ENCODE assay signal across 25 cellular contexts in genomic region chr1:87689487-87689886, GRCh38.
"Had no signal": no experiment of that assay in that cellular context is flagged by ENCODE, and none has a peak within 500 bp of the region (broad histone marks: within the 10 kb centered on the region; RNA-seq: fewer than 3 reads in every experiment).

No MANE protein-coding gene starts in this region.

- DNase-seq: cortex of kidney; effector memory CD8-positive, alpha-beta T cell; erythroblast; esophagus squamous epithelium; foreskin melanocyte; glutamatergic neuron; kidney; left lung; mesenchymal stem cell; naive thymus-derived CD4-positive, alpha-beta T cell; nucleus accumbens; right cardiac atrium; stimulated activated CD4-positive, alpha-beta T cell treated with anti-CD3 and anti-CD28 coated beads, Interleukin-12 subunit alpha, Interleukin-12 subunit beta, amount 100 ng/mL, for 4 hours; stimulated activated CD4-positive, alpha-beta T cell treated with anti-CD3 and anti-CD28 coated beads, Interleukin-1b, Interleukin-23, amount 100 ng/mL, for 48 hours; stimulated activated CD4-positive, alpha-beta T cell treated with anti-CD3 and anti-CD28 coated beads, Interleukin-4, amount 100 ng/mL, for 24 hours; stimulated activated naive CD4-positive, alpha-beta T cell treated with Interleukin-2 at 50 U/mL for 16 hours; substantia nigra; testis; tibial artery had no signal

- H3K27me3 Mint-ChIP-seq: type B pancreatic cell had no signal

- H3K27ac Mint-ChIP-seq: effector memory CD8-positive, alpha-beta T cell; mesothelial cell of epicardium; naive thymus-derived CD4-positive, alpha-beta T cell; nephron; stimulated activated effector memory CD8-positive, alpha-beta T cell treated with anti-CD3 and anti-CD28 coated beads, Interleukin-12 subunit alpha, Interleukin-12 subunit beta, amount 100 ng/mL, for 72 hours; type B pancreatic cell had no signal

- H3K36me3 Mint-ChIP-seq: mesothelial cell of epicardium; naive thymus-derived CD4-positive, alpha-beta T cell; stimulated activated effector memory CD8-positive, alpha-beta T cell treated with anti-CD3 and anti-CD28 coated beads, Interleukin-12 subunit alpha, Interleukin-12 subunit beta, amount 100 ng/mL, for 72 hours; type B pancreatic cell had no signal

- H3K4me3 Mint-ChIP-seq: effector memory CD8-positive, alpha-beta T cell; mesothelial cell of epicardium; naive thymus-derived CD4-positive, alpha-beta T cell; nephron; stimulated activated effector memory CD8-positive, alpha-beta T cell treated with anti-CD3 and anti-CD28 coated beads, Interleukin-12 subunit alpha, Interleukin-12 subunit beta, amount 100 ng/mL, for 72 hours; type B pancreatic cell had no signal

- H3K36me3 ChIP-seq: esophagus squamous epithelium, left lung, prostate gland, tibial artery had no signal

- ATAC-seq: effector memory CD8-positive, alpha-beta T cell; left lung; naive thymus-derived CD4-positive, alpha-beta T cell; right cardiac atrium; stimulated activated effector memory CD8-positive, alpha-beta T cell treated with anti-CD3 and anti-CD28 coated beads, Interleukin-12 subunit alpha, Interleukin-12 subunit beta, amount 100 ng/mL, for 72 hours had no signal

- H3K9me3 Mint-ChIP-seq: effector memory CD8-positive, alpha-beta T cell; stimulated activated effector memory CD8-positive, alpha-beta T cell treated with anti-CD3 and anti-CD28 coated beads, Interleukin-12 subunit alpha, Interleukin-12 subunit beta, amount 100 ng/mL, for 72 hours had no signal

- H3K27me3 ChIP-seq: esophagus squamous epithelium, left lung, testis, tibial artery had no signal

- H3K9me3 ChIP-seq: esophagus squamous epithelium, left lung, prostate gland, testis, tibial artery had no signal

- H3K4me1 ChIP-seq: left lung, prostate gland had no signal

- H3K4me3 ChIP-seq: esophagus squamous epithelium, left lung, prostate gland, skin epidermis, testis, tibial artery had no signal

- H3K4me1 Mint-ChIP-seq: naive thymus-derived CD4-positive, alpha-beta T cell; stimulated activated effector memory CD8-positive, alpha-beta T cell treated with anti-CD3 and anti-CD28 coated beads, Interleukin-12 subunit alpha, Interleukin-12 subunit beta, amount 100 ng/mL, for 72 hours had no signal

- H3K27ac ChIP-seq: esophagus squamous epithelium, left lung, prostate gland, skin epidermis, testis, tibial artery had no signal
